8 cellular contexts compared by ENCODE assay signal in genomic region chr12:121793501-121793835, GRCh38. TPM values are rescaled to one million over a fixed set of nuclear protein-coding genes. Genes with fewer than 3 reads are reported as not detected.
DNase-seq lines count a peak whose midpoint lies in the region; ATAC-seq and TF ChIP-seq lines count a peak whose summit lies in the region.

RHOF (minus strand) TSS chr12:121793688; CDS start chr12:121793633, 55 bp downstream.

- DNase-seq in DMS 273 (lab: John Stamatoyannopoulos, UW; ENCODE audit: unreplicated experiment) (peak; percentile 43), DMS 273 treated with DMSO at 0.1 percent for 48 hours (lab: John Stamatoyannopoulos, UW) (no peak), Peyer's patch (peak; percentile 78 to 88 (median 78)), MCF 10A (ENCODE audit: unreplicated experiment) (peak; percentile 42), kidney epithelial cell (ENCODE audit: low read depth) (no peak)
- peak; percentile 77 for DNase-seq in stimulated activated naive CD4-positive, alpha-beta T cell treated with Interleukin-2 at 50 U/mL for 16 hours (lab: John Stamatoyannopoulos, UW)

- peak within 1 kb of the TSS; percentile 69 for H3K4me3 Mint-ChIP-seq in MCF 10A (ENCODE audit: unreplicated experiment)

- TF ChIP-seq CTCF in Peyer's patch (IDR thresholded peaks at IDR 0.05) (no peak), MCF 10A (IDR thresholded peaks at IDR 0.05; ENCODE audit: unreplicated experiment) (no peak), kidney epithelial cell (IDR thresholded peaks at IDR 0.05; ENCODE audit: insufficient read depth, low read length, poor library complexity, severe bottlenecking) (no peak)

- H3K36me3 ChIP-seq in Peyer's patch = peaks cover 0 to 12% (median 0%) of the 10 kb centered on the region in 3 donors
- peaks cover 1% of the 10 kb centered on the region for H3K36me3 ChIP-seq in kidney epithelial cell (ENCODE audit: control insufficient read depth, insufficient read depth, low read length)

- H3K27ac ChIP-seq in Peyer's patch = peak within 1 kb of the TSS; percentile 96 to 100 (median 100)

- ATAC-seq in HG02852 (IDR thresholded peaks at IDR 0.05; ENCODE audit: unreplicated experiment) (peak; percentile 14), HG03095 (IDR thresholded peaks at IDR 0.05; ENCODE audit: unreplicated experiment) (no peak)

- H3K4me3 ChIP-seq in Peyer's patch (peak within 1 kb of the TSS; percentile 69 to 82 (median 74)), kidney epithelial cell (ENCODE audit: low read depth, low read length) (peak within 1 kb of the TSS; percentile 76)

- POLR2A ChIA-PET in MCF 10A (lab: Yijun Ruan, JAX) = interaction anchor here (1.2 to 13.9 kb wide), 8 partner anchors 8 to 166 kb away, joined by 3 to 344 read pairs (median 10); partner anchors contain the start of genes PSMD9, SETD1B and TMEM120B

- H3K27me3 Mint-ChIP-seq in MCF 10A (ENCODE audit: insufficient read depth, unreplicated experiment) = no peaks in the 10 kb centered on the region

- no peaks in the 10 kb centered on the region for H3K9me3 Mint-ChIP-seq in MCF 10A (ENCODE audit: unreplicated experiment)

- intact Hi-C loops in MCF 10A (cut with micrococcal nuclease) = loop anchor here (10.0 kb wide), 2 partner anchors 231 to 401 kb away; partner anchors contain the start of gene BCL7A

- CTCF ChIA-PET in MCF 10A (lab: Yijun Ruan, JAX) = interaction anchor here (0.6 to 10.6 kb wide), 30 partner anchors 13 to 751 kb away, joined by 3 to 390 read pairs (median 8); partner anchors contain the start of genes PSMD9, SETD1B and TMEM120B

- BruUV-seq in MCF 10A (replicated peaks; lab: Mats Ljungman, UMichigan) = no TSS peak

- H3K36me3 Mint-ChIP-seq in MCF 10A (ENCODE audit: insufficient read depth, unreplicated experiment) = peaks cover 17% of the 10 kb centered on the region

- H3K27me3 ChIP-seq in Peyer's patch (no peaks in the 10 kb centered on the region), kidney epithelial cell (ENCODE audit: control insufficient read depth, insufficient read depth, low read length) (no peaks in the 10 kb centered on the region)

- peak; percentile 62 to 83 for TF ChIP-seq POLR2A in Peyer's patch (IDR thresholded peaks at IDR 0.05)

- H3K27ac Mint-ChIP-seq in MCF 10A (ENCODE audit: low read depth, unreplicated experiment) = peak within 1 kb of the TSS; percentile 90

- peaks cover 53% of the 10 kb centered on the region for H3K4me1 Mint-ChIP-seq in MCF 10A (ENCODE audit: insufficient read depth, unreplicated experiment)

- H3K9me3 ChIP-seq in Peyer's patch = no peaks in the 10 kb centered on the region

- peaks cover 7 to 79% (median 38%) of the 10 kb centered on the region in 4 donors for H3K4me1 ChIP-seq in Peyer's patch

RNA-seq across cellular contexts. Expression of gene RHOF, which starts in this region (rescaled TPM):
- 100 to 1,000 TPM in 2 of 4 donors, 10 to 100 TPM in 2; 31.4 to 134 (median 91.0) TPM for total RNA-seq in Peyer's patch
- total RNA-seq in MCF 10A (2022) = 9.5 and 11.6 TPM in 2 replicates
- total RNA-seq in kidney epithelial cell = 194 and 311 TPM in 2 replicates

Comparison
In these comparisons a context has a peak if more than half of its experiments do, and no peak if none do; other contexts are left out.
1. DNase-seq: peak in DMS 273 (single experiment), Peyer's patch (3 of 3), MCF 10A (single experiment) and stimulated activated naive CD4-positive, alpha-beta T cell treated with Interleukin-2 at 50 U/mL for 16 hours (single experiment); none in DMS 273 treated with DMSO at 0.1 percent for 48 hours (single experiment) and kidney epithelial cell (single experiment).